Comparison of ENCODE assay signal across 23 cellular contexts in genomic region chr18:68781224-68781623, GRCh38.
"Had no signal": no experiment of that assay in that cellular context is flagged by ENCODE, and none has a peak within 500 bp of the region (broad histone marks: within the 10 kb centered on the region; RNA-seq: fewer than 3 reads in every experiment).

No MANE protein-coding gene starts in this region.

- H3K27me3 ChIP-seq: colonic mucosa, esophagus squamous epithelium, gastrocnemius medialis, heart right ventricle, left lung had no signal

- H3K36me3 ChIP-seq: colonic mucosa, esophagus squamous epithelium, gastrocnemius medialis, heart right ventricle, left lung, lower lobe of right lung had no signal

- ATAC-seq: effector memory CD8-positive, alpha-beta T cell; esophagus mucosa; gastrocnemius medialis; heart right ventricle; left cardiac atrium; left lung; left ventricle myocardium superior; lower lobe of right lung; mucosa of descending colon had no signal

- H3K4me1 ChIP-seq: colonic mucosa, esophagus squamous epithelium, gastrocnemius medialis, left lung, lower lobe of right lung had no signal

- H3K4me3 ChIP-seq: colonic mucosa, esophagus squamous epithelium, gastrocnemius medialis, heart right ventricle, left lung, lower lobe of right lung, mucosa of descending colon had no signal

- H3K27ac ChIP-seq: colonic mucosa, epithelial cell of prostate, esophagus squamous epithelium, gastrocnemius medialis, heart right ventricle, left lung, lower lobe of right lung had no signal

- H3K9me3 ChIP-seq: esophagus squamous epithelium, gastrocnemius medialis, left lung, lower lobe of right lung, mucosa of descending colon had no signal

- DNase-seq: colonic mucosa; cortex of kidney; effector CD8-positive, alpha-beta T cell; effector memory CD8-positive, alpha-beta T cell; endodermal cell; erythroblast; esophagus squamous epithelium; foreskin fibroblast; foreskin melanocyte; gastrocnemius medialis; glutamatergic neuron; head of caudate nucleus; heart right ventricle; hippocampal formation; left cardiac atrium; left lung; left ventricle myocardium superior; lower lobe of right lung; mesenchymal stem cell; mucosa of descending colon; naive B cell had no signal
